Comparison of ENCODE assay signal across 21 cellular contexts in genomic region chr14:95425369-95426115, GRCh38.
DNase-seq lines count a peak whose midpoint lies in the region; ATAC-seq and TF ChIP-seq lines count a peak whose summit lies in the region.
"Had no signal": no experiment of that assay in that cellular context is flagged by ENCODE, and none has a peak within 500 bp of the region (broad histone marks: within the 10 kb centered on the region; RNA-seq: fewer than 3 reads in every experiment).

No MANE protein-coding gene starts in this region.

- peaks cover 43% of the 10 kb centered on the region for H3K36me3 Mint-ChIP-seq in T-helper 2 cell treated with Interferon-gamma antibody and Interleukin-4, amounts not matched to agents 5 μg/mL and 100 μg/mL, for 36 hours (ENCODE audit: low read depth)

- H3K27ac Mint-ChIP-seq in T-helper 2 cell treated with Interferon-gamma antibody and Interleukin-4, amounts not matched to agents 5 μg/mL and 100 μg/mL, for 36 hours, result peak overlapping the region; percentile 42

- H3K36me3 ChIP-seq in right lobe of liver, result no peaks in the 10 kb centered on the region
- H3K36me3 ChIP-seq in subcutaneous abdominal adipose tissue (ENCODE audit: control insufficient read depth in 5 of 5, insufficient read depth in 5 of 5, low read length in 5 of 5), result peaks cover 5 to 76% (median 67%) of the 10 kb centered on the region in 5 donors
- H3K36me3 ChIP-seq: BE2C had no signal

- TF ChIP-seq POLR2A in right lobe of liver (IDR thresholded peaks at IDR 0.05), result no peak

- H3K9me3 ChIP-seq in right lobe of liver (no peaks in the 10 kb centered on the region), subcutaneous abdominal adipose tissue (ENCODE audit: control insufficient read depth in 5 of 5, low read length in 5 of 5) (no peaks in the 10 kb centered on the region)
- H3K9me3 ChIP-seq: BE2C had no signal

- no peak for DNase-seq in T-helper 2 cell treated with Interferon-gamma antibody and Interleukin-4, amounts not matched to agents 5 μg/mL and 100 μg/mL, for 36 hours (ENCODE audit: low spot score)
- no peak for DNase-seq in T-helper 2 cell
- DNase-seq in OCI-M1 (lab: John Stamatoyannopoulos, UW), result peak; percentile 3
- DNase-seq in right lobe of liver, result no peak
- DNase-seq in stimulated activated CD4-positive, alpha-beta T cell treated with anti-CD3 and anti-CD28 coated beads, Interleukin-2, amount 100 ng/mL, for 24 hours, result no peak
- no peak for DNase-seq in Right ventricle myocardium superior
- DNase-seq: ACHN; BE2C; NCI-H1048; NCI-H1417; NCI-H1694; NCI-H2029 treated with DMSO at 0.1 percent for 48 hours; NCI-H446 treated with DMSO at 0.1 percent for 48 hours; NCI-H526; NCI-H82; NK-92 treated with Interleukin-12 subunit alpha and Interleukin-12 subunit beta, amount 100 ng/mL, for 24 hours; PC-9 had no signal

- H3K27me3 Mint-ChIP-seq in T-helper 2 cell treated with Interferon-gamma antibody and Interleukin-4, amounts not matched to agents 5 μg/mL and 100 μg/mL, for 36 hours (ENCODE audit: low read depth), result no peaks in the 10 kb centered on the region

- intact Hi-C loops in right lobe of liver (cut with DNase I) (no loop called here), Right ventricle myocardium superior (cut with DNase I) (loop anchor here (10.0 kb wide), 1 partner anchor 321 kb away; no protein-coding TSS in a partner anchor)

- no peak for TF ChIP-seq CTCF in right lobe of liver (IDR thresholded peaks at IDR 0.05)

- H3K4me1 ChIP-seq in right lobe of liver, result peaks cover 0 to 18% (median 4%) of the 10 kb centered on the region in 4 donors
- H3K4me1 ChIP-seq in subcutaneous abdominal adipose tissue (ENCODE audit: control insufficient read depth in 5 of 5, insufficient read depth in 5 of 5, low read length in 5 of 5), result peaks cover 0 to 10% (median 8%) of the 10 kb centered on the region in 5 donors

- no peaks in the 10 kb centered on the region for H3K4me1 Mint-ChIP-seq in T-helper 2 cell treated with Interferon-gamma antibody and Interleukin-4, amounts not matched to agents 5 μg/mL and 100 μg/mL, for 36 hours (ENCODE audit: low read depth)

- H3K4me3 Mint-ChIP-seq in T-helper 2 cell treated with Interferon-gamma antibody and Interleukin-4, amounts not matched to agents 5 μg/mL and 100 μg/mL, for 36 hours, result no peak overlapping the region

- no peaks in the 10 kb centered on the region for H3K9me3 Mint-ChIP-seq in T-helper 2 cell treated with Interferon-gamma antibody and Interleukin-4, amounts not matched to agents 5 μg/mL and 100 μg/mL, for 36 hours

- no peak overlapping the region for H3K4me3 ChIP-seq in right lobe of liver
- no peak overlapping the region for H3K4me3 ChIP-seq in subcutaneous abdominal adipose tissue (ENCODE audit: low read depth in 1 of 5, low read length in 5 of 5)
- H3K4me3 ChIP-seq: PC-9 had no signal

- ATAC-seq in right lobe of liver, result peak; percentile 63 to 75 (median 69)
- no peak for ATAC-seq in Right ventricle myocardium superior (ENCODE audit: poor library complexity)
- no peak for ATAC-seq in GM18858 (IDR thresholded peaks at IDR 0.05; ENCODE audit: unreplicated experiment)
- ATAC-seq: HCT116 had no signal

- no peak overlapping the region for H3K9ac ChIP-seq in subcutaneous abdominal adipose tissue (ENCODE audit: low read length in 5 of 5)

- WGBS in right lobe of liver (ENCODE audit: insufficient coverage, low coverage, low lambda C conversion rate, missing lambda C conversion rate), result 58% methylated on average over 9 of the region's 9 CpGs

- H3K27me3 ChIP-seq in right lobe of liver (no peaks in the 10 kb centered on the region), subcutaneous abdominal adipose tissue (ENCODE audit: control insufficient read depth in 5 of 5, insufficient read depth in 4 of 5, low read length in 5 of 5) (no peaks in the 10 kb centered on the region)
- H3K27me3 ChIP-seq: BE2C had no signal

- H3K27ac ChIP-seq in right lobe of liver, result no peak overlapping the region
- H3K27ac ChIP-seq in subcutaneous abdominal adipose tissue (ENCODE audit: low read depth, low read length), result peak overlapping the region; percentile 3
- H3K27ac ChIP-seq: 22Rv1, PC-9 had no signal

Comparison
In these comparisons a context has a peak if more than half of its experiments do, and no peak if none do; other contexts are left out.
1. ATAC-seq: peak in right lobe of liver (4 of 4); none in Right ventricle myocardium superior (single experiment) and GM18858 (single experiment).